ENCODE assay signal across 23 cellular contexts in the genomic region with DNA sequence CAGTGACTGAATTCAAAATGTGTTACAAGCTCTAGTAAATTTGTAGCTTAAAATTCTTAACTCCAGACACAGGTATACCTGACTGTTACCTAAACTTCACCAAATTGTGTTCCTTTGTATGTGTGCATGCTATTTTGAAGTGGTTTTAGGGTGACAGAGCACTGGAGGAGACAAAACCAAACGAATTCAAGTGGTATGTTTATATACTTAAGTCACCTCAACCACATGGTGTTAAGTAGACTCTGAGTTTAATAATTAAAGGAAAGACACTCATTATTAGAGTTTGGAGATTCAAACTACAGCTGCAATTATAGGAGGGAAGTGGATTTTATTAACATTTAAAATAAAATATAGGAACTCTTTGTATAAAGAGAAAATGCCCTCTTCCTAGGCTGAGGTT.
DNase-seq lines count a peak whose midpoint lies in the region; ATAC-seq and TF ChIP-seq lines count a peak whose summit lies in the region.
"Had no signal": no experiment of that assay in that cellular context is flagged by ENCODE, and none has a peak within 500 bp of the region (broad histone marks: within the 10 kb centered on the region; RNA-seq: fewer than 3 reads in every experiment).

No MANE protein-coding gene starts in this region.

- H3K27ac ChIP-seq in left lung, result no peak overlapping the region
- H3K27ac ChIP-seq: A549; BLaER1 treated with 17β-estradiol and CSF1 and Interleukin-3, amounts not matched to agents 10 nM and 100 nM had no signal

- H3K36me3 ChIP-seq in kidney epithelial cell (ENCODE audit: control insufficient read depth, insufficient read depth, low read length), result no peaks in the 10 kb centered on the region
- H3K36me3 ChIP-seq in left lung, result no peaks in the 10 kb centered on the region
- H3K36me3 ChIP-seq: BE2C; BLaER1 treated with 17β-estradiol and CSF1 and Interleukin-3, amounts not matched to agents 10 nM and 100 nM had no signal

- H3K9me3 ChIP-seq in left lung, result peaks cover 0 to 14% of the 10 kb centered on the region in 2 donors
- H3K9me3 ChIP-seq: A549, BE2C had no signal

- TF ChIP-seq CTCF in kidney epithelial cell (IDR thresholded peaks at IDR 0.05; ENCODE audit: insufficient read depth, low read length, poor library complexity, severe bottlenecking) (no peak), left lung (IDR thresholded peaks at IDR 0.05) (no peak)

- no peaks in the 10 kb centered on the region for H3K4me1 ChIP-seq in left lung
- H3K4me1 ChIP-seq: A549; BE2C; BLaER1 treated with 17β-estradiol and CSF1 and Interleukin-3, amounts not matched to agents 10 nM and 100 nM had no signal

- H3K4me3 ChIP-seq in kidney epithelial cell (ENCODE audit: low read depth, low read length), result no peak overlapping the region
- H3K4me3 ChIP-seq in left lung, result no peak overlapping the region
- H3K4me3 ChIP-seq: A549; BLaER1 treated with 17β-estradiol and CSF1 and Interleukin-3, amounts not matched to agents 10 nM and 100 nM; GM23338 had no signal

- H3K27me3 ChIP-seq in kidney epithelial cell (ENCODE audit: control insufficient read depth, insufficient read depth, low read length) (no peaks in the 10 kb centered on the region), left lung (no peaks in the 10 kb centered on the region)
- H3K27me3 ChIP-seq: BLaER1 treated with 17β-estradiol and CSF1 and Interleukin-3, amounts not matched to agents 10 nM and 100 nM had no signal

- intact Hi-C loops in left lung (cut with DNase I), result no loop called here

- DNase-seq in DMS53 (lab: John Stamatoyannopoulos, UW) (peak; percentile 70), kidney epithelial cell (ENCODE audit: low read depth) (peak; percentile 10), left lung (no peak), renal cortical epithelial cell (ENCODE audit: low read depth) (peak; percentile 70)
- no peak for DNase-seq in activated CD4-positive, alpha-beta T cell treated with anti-CD3 and anti-CD28 coated beads for 1 hour
- DNase-seq: 8988T; ACHN; AML-193; BE2C; Calu3; CD4-positive, alpha-beta T cell; CD8-positive, alpha-beta memory T cell; COR-L47; DMS153; DMS79 treated with DMSO at 0.1 percent for 48 hours; GF-D8; H9 had no signal

- peak; percentile 78 for ATAC-seq in left lung
- no peak for ATAC-seq in HG02870 (IDR thresholded peaks at IDR 0.05; ENCODE audit: unreplicated experiment)
- ATAC-seq in GM21786 (IDR thresholded peaks at IDR 0.05; ENCODE audit: unreplicated experiment), result no peak
- ATAC-seq: A549, GM23338, HCT116 had no signal

Comparison
In these comparisons a context has a peak if more than half of its experiments do, and no peak if none do; other contexts are left out.
1. DNase-seq: peak in DMS53 (single experiment), kidney epithelial cell (single experiment) and renal cortical epithelial cell (single experiment); none in left lung (0 of 2) and activated CD4-positive, alpha-beta T cell treated with anti-CD3 and anti-CD28 coated beads for 1 hour (single experiment).